ENCODE assay signal across 12 cellular contexts in genomic region chr7:149860821-149861727, GRCh38. TPM values are rescaled to one million over a fixed set of nuclear protein-coding genes. Genes with fewer than 3 reads are reported as not detected.
DNase-seq lines count a peak whose midpoint lies in the region; ATAC-seq, FAIRE-seq and TF ChIP-seq lines count a peak whose summit lies in the region.
"Had no signal": no experiment of that assay in that cellular context is flagged by ENCODE, and none has a peak within 500 bp of the region (broad histone marks: within the 10 kb centered on the region; RNA-seq: fewer than 3 reads in every experiment).

No MANE protein-coding gene starts in this region.

- no peaks in the 10 kb centered on the region for H3K9me1 ChIP-seq in endothelial cell of umbilical vein (replicated peaks; ENCODE audit: control insufficient read depth, extremely low read depth, insufficient read depth, low read length)

- peak; percentile 9; the same call in 1 of the 2 replicates for TF ChIP-seq RAD21 in Ishikawa (IDR thresholded peaks at IDR 0.05; ENCODE audit: low read depth)

- no peaks in the 10 kb centered on the region for H3K27me3 ChIP-seq in endothelial cell of umbilical vein (ENCODE audit: control insufficient read depth in 2 of 2, insufficient read depth in 2 of 2, low read length in 2 of 2)

- no peak overlapping the region for H3K27ac Mint-ChIP-seq in activated CD4-positive, alpha-beta T cell treated with anti-CD3 and anti-CD28 coated beads for 36 hours

- no peak overlapping the region for H3K4me2 ChIP-seq in endothelial cell of umbilical vein (ENCODE audit: insufficient read depth, low read length)

- H3K79me2 ChIP-seq in endothelial cell of umbilical vein (ENCODE audit: control insufficient read depth, insufficient read depth, low read length) = no peaks in the 10 kb centered on the region

- H3K4me3 Mint-ChIP-seq in activated CD4-positive, alpha-beta T cell treated with anti-CD3 and anti-CD28 coated beads for 36 hours = no peak overlapping the region

- no peak overlapping the region for H3K9ac ChIP-seq in endothelial cell of umbilical vein (replicated peaks; ENCODE audit: extremely low read depth, insufficient read depth, low read length)

- no TSS peak for BruUV-seq in endothelial cell of umbilical vein (replicated peaks; lab: Mats Ljungman, UMichigan)

- H3K4me1 Mint-ChIP-seq in activated CD4-positive, alpha-beta T cell treated with anti-CD3 and anti-CD28 coated beads for 36 hours = peaks cover 50% of the 10 kb centered on the region

- TF ChIP-seq EP300 in Ishikawa (IDR thresholded peaks at IDR 0.05; ENCODE audit: borderline replicate concordance) = no peak

- H3K4me1 ChIP-seq in endothelial cell of umbilical vein (ENCODE audit: control insufficient read depth, extremely low read depth, insufficient read depth, low read length) = peaks cover 4% of the 10 kb centered on the region

- H3K27ac ChIP-seq in endothelial cell of umbilical vein (ENCODE audit: insufficient read depth, low read depth, low read length) = no peak overlapping the region

- TF ChIP-seq CTCF in endothelial cell of umbilical vein (IDR thresholded peaks at IDR 0.05; ENCODE audit: extremely low read depth in 1 of 2, insufficient read depth in 1 of 2, low read depth in 1 of 2, low read length in 2 of 2) = peak; percentile 23 to 31
- no peak for TF ChIP-seq CTCF in omental fat pad (IDR thresholded peaks at IDR 0.05)

- no peaks in the 10 kb centered on the region for H3K27me3 Mint-ChIP-seq in activated CD4-positive, alpha-beta T cell treated with anti-CD3 and anti-CD28 coated beads for 36 hours

- peak; percentile 61 for DNase-seq in activated CD4-positive, alpha-beta T cell treated with anti-CD3 and anti-CD28 coated beads for 36 hours
- no peak for DNase-seq in activated CD4-positive, alpha-beta T cell treated with anti-CD3 and anti-CD28 coated beads, Interleukin-2, amount 50 U/mL, for 4 hours
- DNase-seq in endothelial cell of umbilical vein (ENCODE audit: low read depth, low spot score) = no peak
- peak; percentile 17 for DNase-seq in omental fat pad (ENCODE audit: low spot score)
- DNase-seq in KBM-7 = no peak
- no peak for DNase-seq in glomerular visceral epithelial cell (ENCODE audit: extremely low spot score)
- DNase-seq: hippocampal formation, NCI-H1105, OCI-M1 had no signal

- peaks cover 21% of the 10 kb centered on the region for H3K36me3 Mint-ChIP-seq in activated CD4-positive, alpha-beta T cell treated with anti-CD3 and anti-CD28 coated beads for 36 hours (ENCODE audit: low read depth)

- no peak for FAIRE-seq in endothelial cell of umbilical vein (lab: Jason Lieb, UNC)
- FAIRE-seq: GM12892 had no signal

- no peaks in the 10 kb centered on the region for H3K9me3 ChIP-seq in endothelial cell of umbilical vein (replicated peaks; ENCODE audit: control insufficient read depth, insufficient read depth, low read length)

- ATAC-seq in activated CD4-positive, alpha-beta T cell treated with anti-CD3 and anti-CD28 coated beads for 36 hours = no peak
- no peak for ATAC-seq in omental fat pad (ENCODE audit: low FRiP score)
- ATAC-seq in HG02678 (IDR thresholded peaks at IDR 0.05; ENCODE audit: unreplicated experiment) = no peak

- CTCF ChIA-PET in activated CD4-positive, alpha-beta T cell treated with anti-CD3 and anti-CD28 coated beads for 36 hours (lab: Charles Lee) = interaction anchor here (0.6 to 3.8 kb wide), 5 partner anchors 9 to 18 kb away, joined by 3 to 26 read pairs (median 3); no protein-coding TSS in a partner anchor
- CTCF ChIA-PET in endothelial cell of umbilical vein (lab: Charles Lee) = interaction anchor here (1.5 to 2.2 kb wide), 2 partner anchors 11 to 54 kb away, joined by 3 to 6 read pairs; no protein-coding TSS in a partner anchor

- H4K20me1 ChIP-seq in endothelial cell of umbilical vein (replicated peaks; ENCODE audit: control insufficient read depth, extremely low read depth, insufficient read depth, low read length) = no peaks in the 10 kb centered on the region

- intact Hi-C loops in activated CD4-positive, alpha-beta T cell treated with anti-CD3 and anti-CD28 coated beads for 36 hours (cut with DNase I, micrococcal nuclease) = no loop called here
- intact Hi-C loops in endothelial cell of umbilical vein (cut with micrococcal nuclease) = no loop called here

- no peaks in the 10 kb centered on the region for H3K9me3 Mint-ChIP-seq in activated CD4-positive, alpha-beta T cell treated with anti-CD3 and anti-CD28 coated beads for 36 hours (ENCODE audit: low read depth)

- POLR2A ChIA-PET in activated CD4-positive, alpha-beta T cell treated with anti-CD3 and anti-CD28 coated beads for 36 hours (lab: Charles Lee) = no interaction called here
- POLR2A ChIA-PET in endothelial cell of umbilical vein (lab: Charles Lee) = no interaction called here

- no peak overlapping the region for H3K4me3 ChIP-seq in endothelial cell of umbilical vein (replicated peaks in 1 of 3; ENCODE audit: insufficient read depth in 1 of 3, low read depth in 1 of 3, low read length in 3 of 3)

- peaks cover 0 to 2% of the 10 kb centered on the region in 2 experiments for H3K36me3 ChIP-seq in endothelial cell of umbilical vein (ENCODE audit: control insufficient read depth in 2 of 2, extremely low read depth in 1 of 2, insufficient read depth in 2 of 2, low read length in 2 of 2)

- dilution Hi-C loops in endothelial cell of umbilical vein (cut with MboI; ENCODE audit: extremely low pct_ligation_motif_present, low sequenced_read_pairs) = no loop called here

- H2AFZ ChIP-seq in endothelial cell of umbilical vein (ENCODE audit: low read depth, low read length) = no peak overlapping the region

- no peak for TF ChIP-seq POLR2A in endothelial cell of umbilical vein (IDR thresholded peaks at IDR 0.05; ENCODE audit: low read depth, low read length)

- in situ Hi-C loops in KBM-7 (cut with MboI; ENCODE audit: low pct_unique_long_range_greater_than_20kb, low sequenced_read_pairs) = no loop called here

TF ChIP-seq in endothelial cell of umbilical vein, 7 proteins besides CTCF, POLR2A, EP300 and RAD21:
- TF ChIP-seq MYC (IDR thresholded peaks at IDR 0.05; ENCODE audit: low read depth, low read length) (no peak), EZH2 (IDR thresholded peaks at IDR 0.05; ENCODE audit: borderline replicate concordance, low read depth, low read length, severe bottlenecking) (no peak), FOS (IDR thresholded peaks at IDR 0.05; ENCODE audit: borderline replicate concordance, insufficient read depth, low read length) (no peak), JUN (IDR thresholded peaks at IDR 0.05; ENCODE audit: borderline replicate concordance, insufficient read depth, insufficient read length, low read depth) (no peak), MAX (IDR thresholded peaks at IDR 0.05; ENCODE audit: insufficient read depth, insufficient read length) (no peak), POLR2AphosphoS5 (IDR thresholded peaks at IDR 0.05; ENCODE audit: insufficient read depth, low read depth, low read length) (no peak), GATA2 (IDR thresholded peaks at IDR 0.05; ENCODE audit: insufficient read depth, insufficient read length, low read depth, low read length) (no peak)

RNA-seq across cellular contexts. Expression of gene ATP6V0E2, which starts 12.7 kb away (rescaled TPM):
- 10 to 100 TPM; 33.9 to 41.3 TPM for total RNA-seq in activated CD4-positive, alpha-beta T cell treated with anti-CD3 and anti-CD28 coated beads for 36 hours
- 21.5 and 27.8 TPM in 2 replicates for total RNA-seq in endothelial cell of umbilical vein
- 36.8 and 57.6 TPM in 2 replicates for polyA plus RNA-seq in endothelial cell of umbilical vein
- polyA plus RNA-seq in endothelial cell of umbilical vein (2011; cell fraction: cytosol; rRNA removed) = 20.8 and 30.0 TPM in 2 replicates
- 14.0 and 15.1 TPM in 2 replicates for polyA plus RNA-seq in endothelial cell of umbilical vein (2011; cell fraction: nucleus; rRNA removed)
- polyA plus RNA-seq in endothelial cell of umbilical vein (2012) = 25.5 and 27.1 TPM in 2 replicates
- 9.7 and 10.2 TPM in 2 replicates for polyA minus RNA-seq in endothelial cell of umbilical vein
- 3.6 TPM for polyA minus RNA-seq in endothelial cell of umbilical vein (2011; cell fraction: cytosol; rRNA and poly(A)+ RNA removed)
- 2.7 TPM in 2 replicates for polyA minus RNA-seq in endothelial cell of umbilical vein (2011; cell fraction: nucleus; rRNA and poly(A)+ RNA removed)
- total RNA-seq in omental fat pad = 10 to 100 TPM in 2 of 4 donors, 1 to 10 TPM in 2; 7.1 to 21.2 (median 11.1) TPM

RNA-seq across cellular contexts. Expression of gene ZNF862, which starts 22.9 kb away (rescaled TPM):
- total RNA-seq in activated CD4-positive, alpha-beta T cell treated with anti-CD3 and anti-CD28 coated beads for 36 hours = 10 to 100 TPM; 17.6 to 18.3 TPM
- total RNA-seq in endothelial cell of umbilical vein (7.2 and 14.7 TPM in 2 replicates), omental fat pad (10 to 100 TPM in 2 of 4 donors, 1 to 10 TPM in 2; 4.4 to 20.6 (median 10.4) TPM)
- 10.2 and 10.8 TPM in 2 replicates for polyA plus RNA-seq in endothelial cell of umbilical vein
- 5.4 and 7.7 TPM in 2 replicates for polyA plus RNA-seq in endothelial cell of umbilical vein (2011; cell fraction: cytosol; rRNA removed)
- polyA plus RNA-seq in endothelial cell of umbilical vein (2011; cell fraction: nucleus; rRNA removed) = 63.7 and 69.7 TPM in 2 replicates
- polyA plus RNA-seq in endothelial cell of umbilical vein (2012) = 5.1 and 7.8 TPM in 2 replicates
- 20.1 and 28.7 TPM in 2 replicates for polyA minus RNA-seq in endothelial cell of umbilical vein
- 0.51 TPM for polyA minus RNA-seq in endothelial cell of umbilical vein (2011; cell fraction: cytosol; rRNA and poly(A)+ RNA removed)
- 12.2 and 17.2 TPM in 2 replicates for polyA minus RNA-seq in endothelial cell of umbilical vein (2011; cell fraction: nucleus; rRNA and poly(A)+ RNA removed)

Comparison
In these comparisons a context has a peak if more than half of its experiments do, and no peak if none do; other contexts are left out.
1. DNase-seq: peak in activated CD4-positive, alpha-beta T cell treated with anti-CD3 and anti-CD28 coated beads for 36 hours (single experiment) and omental fat pad (single experiment); none in activated CD4-positive, alpha-beta T cell treated with anti-CD3 and anti-CD28 coated beads, Interleukin-2, amount 50 U/mL, for 4 hours (0 of 2), endothelial cell of umbilical vein (single experiment), KBM-7 (single experiment) and glomerular visceral epithelial cell (single experiment).
2. CTCF ChIP-seq: peak in endothelial cell of umbilical vein (2 of 2); none in omental fat pad (0 of 3).